ENCODE assay signal across 9 cellular contexts in the genomic region with DNA sequence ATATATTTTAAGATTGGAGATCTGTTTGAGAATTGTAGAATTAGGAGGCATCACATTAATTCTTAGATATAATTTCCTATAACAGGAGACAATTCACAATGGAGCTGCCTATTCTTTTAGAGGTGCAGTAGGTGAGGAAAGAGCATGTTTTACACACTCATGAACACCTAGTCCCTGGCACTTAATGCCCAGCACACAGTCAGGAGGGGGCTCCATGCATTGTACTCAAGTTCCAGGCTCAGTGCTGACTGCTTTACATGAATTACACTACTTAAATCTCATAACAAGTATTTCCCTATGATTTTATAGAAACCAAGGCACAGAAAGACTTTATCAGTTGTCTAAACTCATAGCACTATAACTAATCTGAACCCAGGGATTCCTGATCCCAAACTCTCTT. TPM values are rescaled to one million over a fixed set of nuclear protein-coding genes. Genes with fewer than 3 reads are reported as not detected.
DNase-seq lines count a peak whose midpoint lies in the region; ATAC-seq and TF ChIP-seq lines count a peak whose summit lies in the region.
"Had no signal": no experiment of that assay in that cellular context is flagged by ENCODE, and none has a peak within 500 bp of the region (broad histone marks: within the 10 kb centered on the region; RNA-seq: fewer than 3 reads in every experiment).

No MANE protein-coding gene starts in this region.

- no peaks in the 10 kb centered on the region for H3K9me3 ChIP-seq in parathyroid adenoma (ENCODE audit: control insufficient read depth, low read length)
- no peaks in the 10 kb centered on the region for H3K9me3 ChIP-seq in SJCRH30 (replicated peaks)

- TSS peak; percentile 75 for BruUV-seq in Calu3 (replicated peaks; lab: Mats Ljungman, UMichigan)

- H3K27me3 Mint-ChIP-seq in Calu3 (ENCODE audit: unreplicated experiment), result no peaks in the 10 kb centered on the region

- intact Hi-C loops in Calu3 (cut with micrococcal nuclease; ENCODE audit: unreplicated experiment), result no loop called here

- CTCF ChIA-PET in Calu3 (lab: Charles Lee), result no interaction called here

- peak overlapping the region; percentile 95 for H3K27ac ChIP-seq in parathyroid adenoma
- H3K27ac ChIP-seq in SJCRH30, result no peak overlapping the region

- H3K4me3 ChIP-seq in Jurkat, Clone E6-1 (ENCODE audit: low read length), result peak overlapping the region; percentile 61
- H3K4me3 ChIP-seq in choroid plexus epithelial cell (ENCODE audit: low read depth, low read length) (peak overlapping the region; percentile 5), parathyroid adenoma (ENCODE audit: low read depth, low read length) (peak overlapping the region; percentile 67), SJCRH30 (no peak overlapping the region; the same call in 1 of the 2 replicates)

- peaks cover 4% of the 10 kb centered on the region for H3K9me3 Mint-ChIP-seq in Calu3 (ENCODE audit: low read depth, unreplicated experiment)

- no peak overlapping the region for H3K9ac ChIP-seq in parathyroid adenoma

- no peak for DNase-seq in Calu3
- no peak for DNase-seq in Jurkat, Clone E6-1 (ENCODE audit: low read depth, low spot score)
- no peak for DNase-seq in choroid plexus epithelial cell (ENCODE audit: low read depth)
- DNase-seq in SJCRH30, result no peak
- DNase-seq in activated effector memory CD4-positive, alpha-beta T cell treated with Interleukin-2 at 50 U/mL for 16 hours, result no peak
- DNase-seq: NCI-H1694 had no signal

- H3K36me3 ChIP-seq in parathyroid adenoma (ENCODE audit: control insufficient read depth, insufficient read depth, low read length) (no peaks in the 10 kb centered on the region), SJCRH30 (no peaks in the 10 kb centered on the region)

- peaks cover 30% of the 10 kb centered on the region for H3K36me3 Mint-ChIP-seq in Calu3 (ENCODE audit: insufficient read depth, unreplicated experiment)

- H3K4me1 ChIP-seq in parathyroid adenoma, result peaks cover 16% of the 10 kb centered on the region
- H3K4me1 ChIP-seq in SJCRH30, result no peaks in the 10 kb centered on the region

- H3K27me3 ChIP-seq in parathyroid adenoma (ENCODE audit: control insufficient read depth, insufficient read depth, low read length), result no peaks in the 10 kb centered on the region
- H3K27me3 ChIP-seq in SJCRH30, result no peaks in the 10 kb centered on the region; the same call in 1 of the 2 replicates

- TF ChIP-seq CTCF in Calu3 (IDR thresholded peaks at IDR 0.05; ENCODE audit: unreplicated experiment), result no peak
- no peak for TF ChIP-seq CTCF in choroid plexus epithelial cell (conservative IDR thresholded peaks at IDR 0.05; ENCODE audit: low read depth, low read length)
- TF ChIP-seq CTCF in parathyroid adenoma (IDR thresholded peaks at IDR 0.05), result no peak

- H3K4me3 Mint-ChIP-seq in Calu3 (ENCODE audit: low read depth, unreplicated experiment), result peak overlapping the region; percentile 77

- H3K4me1 Mint-ChIP-seq in Calu3 (ENCODE audit: low read depth, unreplicated experiment), result peaks cover 42% of the 10 kb centered on the region

- H3K79me2 ChIP-seq in parathyroid adenoma, result no peaks in the 10 kb centered on the region

- ATAC-seq in GM18498 (IDR thresholded peaks at IDR 0.05; ENCODE audit: unreplicated experiment) (no peak), GM19328 (IDR thresholded peaks at IDR 0.05; ENCODE audit: unreplicated experiment) (no peak)

- peak overlapping the region; percentile 76 for H3K4me2 ChIP-seq in parathyroid adenoma (ENCODE audit: low read length)

- peak overlapping the region; percentile 86 for H3K27ac Mint-ChIP-seq in Calu3 (ENCODE audit: unreplicated experiment)

- peak overlapping the region; percentile 91 for H2AFZ ChIP-seq in parathyroid adenoma

RNA-seq across cellular contexts. Expression of a gene that starts 0.4 kb away (rescaled TPM):
- 60.0 and 95.4 TPM in 2 replicates for total RNA-seq in Calu3 (2022)
- polyA plus RNA-seq in Jurkat, Clone E6-1 (2012; ENCODE audit: insufficient read depth, insufficient read length), result 11.4 TPM
- 0.12 and 0.53 TPM in 2 replicates for total RNA-seq in SJCRH30 (2014; rRNA removed; shearing (Covaris generic))

RNA-seq across cellular contexts. Expression of a gene that starts 30.6 kb away (rescaled TPM):
- total RNA-seq in Calu3 (2022), result 23.1 and 23.6 TPM in 2 replicates
- polyA plus RNA-seq in Jurkat, Clone E6-1 (2012; ENCODE audit: insufficient read depth, insufficient read length), result 22.3 TPM
- total RNA-seq in SJCRH30 (2014; rRNA removed; shearing (Covaris generic)), result 32.6 and 41.9 TPM in 2 replicates

RNA-seq across cellular contexts. Expression of a gene that starts 30.6 kb away (rescaled TPM):
- 38.9 and 42.9 TPM in 2 replicates for total RNA-seq in Calu3 (2022)
- polyA plus RNA-seq in Jurkat, Clone E6-1 (2012; ENCODE audit: insufficient read depth, insufficient read length), result 12.2 TPM
- 27.9 and 29.8 TPM in 2 replicates for total RNA-seq in SJCRH30 (2014; rRNA removed; shearing (Covaris generic))

RNA-seq across cellular contexts. Expression of a gene that starts 42.0 kb away (rescaled TPM):
- 27.0 and 44.9 TPM in 2 replicates for total RNA-seq in Calu3 (2022)
- polyA plus RNA-seq in Jurkat, Clone E6-1 (2012; ENCODE audit: insufficient read depth, insufficient read length), result 7.4 TPM
- 0.15 and 0.30 TPM in 2 replicates for total RNA-seq in SJCRH30 (2014; rRNA removed; shearing (Covaris generic))

Comparison
In these comparisons a context has a peak if more than half of its experiments do, and no peak if none do; other contexts are left out.
1. RNA of a gene that starts 0.4 kb away (total RNA-seq): 60.0 to 95.4 TPM in Calu3; 0.12 to 0.53 TPM in SJCRH30; every median in the first group is over 10 times any median in the second.